ENCODE assay signal across 9 cellular contexts in the genomic region with DNA sequence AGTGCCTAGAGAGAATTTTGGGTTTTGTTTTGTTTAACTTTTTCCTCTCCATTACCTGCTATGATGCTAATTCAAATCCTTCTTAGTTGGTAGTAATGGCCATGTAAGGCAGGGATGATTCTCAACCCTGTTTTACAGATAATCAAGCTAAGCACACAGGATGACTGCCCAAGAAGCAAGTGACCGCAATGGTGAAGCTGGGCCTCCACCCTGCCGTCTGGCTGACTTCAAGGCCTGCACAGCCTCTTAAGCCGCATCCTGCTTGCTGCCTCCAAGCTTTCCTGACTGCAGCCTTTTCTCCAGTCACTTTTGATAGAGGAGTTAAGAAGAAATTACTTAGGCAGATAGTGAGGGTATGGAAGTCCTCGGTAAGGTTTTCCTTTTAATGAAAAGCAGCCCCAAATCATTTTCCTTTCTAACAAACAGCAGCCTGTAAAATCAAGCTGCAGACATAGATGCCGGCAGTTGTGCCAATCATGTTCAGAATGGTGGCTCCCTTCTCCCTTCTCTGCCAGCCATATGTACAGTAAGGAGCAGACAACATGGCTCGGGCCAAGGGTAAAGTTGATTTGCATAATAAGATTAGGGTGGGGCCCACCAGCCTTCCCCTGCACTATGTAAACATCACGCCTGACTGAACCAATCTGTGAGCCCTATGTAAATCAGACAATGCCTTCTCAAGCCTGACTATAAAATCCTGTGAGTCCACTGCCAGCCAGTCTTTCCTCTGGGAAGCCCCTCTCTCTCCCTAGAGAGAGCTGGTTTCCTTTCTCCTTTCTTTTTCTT. TPM values are rescaled to one million over a fixed set of nuclear protein-coding genes. Genes with fewer than 3 reads are reported as not detected.
DNase-seq lines count a peak whose midpoint lies in the region; ATAC-seq and TF ChIP-seq lines count a peak whose summit lies in the region.
"Had no signal": no experiment of that assay in that cellular context is flagged by ENCODE, and none has a peak within 500 bp of the region (broad histone marks: within the 10 kb centered on the region; RNA-seq: fewer than 3 reads in every experiment).

No MANE protein-coding gene starts in this region.

- TF ChIP-seq CTCF in GM13977 (IDR thresholded peaks at IDR 0.05; ENCODE audit: extremely low read depth, insufficient read depth, missing control alignments): no peak
- TF ChIP-seq CTCF in ascending aorta (IDR thresholded peaks at IDR 0.05): no peak

- no peaks in the 10 kb centered on the region for H3K36me3 ChIP-seq in ascending aorta

- no peak overlapping the region for H3K27ac ChIP-seq in ascending aorta

- H3K4me1 ChIP-seq in ascending aorta: no peaks in the 10 kb centered on the region

- DNase-seq in ELR (ENCODE audit: low read depth) (peak; percentile 31), SHP77 (lab: John Stamatoyannopoulos, UW) (peak; percentile 51 to 65), islet precursor cell (peak; percentile 82), GM13977 (ENCODE audit: low spot score) (no peak), ascending aorta (ENCODE audit: low spot score in 2 of 2) (no peak), GDM1 (lab: John Stamatoyannopoulos, UW) (no peak)
- DNase-seq: activated CD4-positive, CD25-positive, alpha-beta regulatory T cell had no signal

- H3K27me3 ChIP-seq in ascending aorta: no peaks in the 10 kb centered on the region

- in situ Hi-C loops in GM13977 (cut with MboI; ENCODE audit: low pct_unique_long_range_greater_than_20kb, low sequenced_read_pairs, unreplicated experiment): no loop called here

- no peaks in the 10 kb centered on the region for H3K9me3 ChIP-seq in ascending aorta

- intact Hi-C loops in ascending aorta (cut with DNase I): no loop called here

- H3K4me3 ChIP-seq in ascending aorta: no peak overlapping the region

- ATAC-seq in HG03342 (IDR thresholded peaks at IDR 0.05; ENCODE audit: unreplicated experiment) (peak; percentile 56), GM21423 (IDR thresholded peaks at IDR 0.05; ENCODE audit: unreplicated experiment) (no peak)

RNA-seq across cellular contexts. Expression of a gene that starts 8.8 kb away (rescaled TPM):
- 14.5 TPM for total RNA-seq in ascending aorta

Comparison
In these comparisons a context has a peak if more than half of its experiments do, and no peak if none do; other contexts are left out.
1. DNase-seq: peak in ELR (single experiment), SHP77 (2 of 2) and islet precursor cell (single experiment); none in GM13977 (single experiment), ascending aorta (0 of 2) and GDM1 (single experiment).